ENCODE assay signal across 31 cellular contexts in genomic region chr11:36480833-36481232, GRCh38.
"Had no signal": no experiment of that assay in that cellular context is flagged by ENCODE, and none has a peak within 500 bp of the region (broad histone marks: within the 10 kb centered on the region; RNA-seq: fewer than 3 reads in every experiment).

No MANE protein-coding gene starts in this region.

- ATAC-seq: naive thymus-derived CD8-positive, alpha-beta T cell; natural killer cell treated with Interleukin-12 subunit alpha and Interleukin-12 subunit beta and Interleukin-15 and Interleukin-18, amount 100 ng/mL, for 72 hours; pancreas; right cardiac atrium; sciatic nerve; stimulated activated memory B cell treated with anti-CD40 and anti-IgM and Interleukin-4, amounts not matched to agents 10 μg/mL and 1 μg/mL and 100 μg/mL, for 72 hours; stimulated activated naive CD8-positive, alpha-beta T cell treated with anti-CD3 and anti-CD28 coated beads, Interleukin-15, amount 100 ng/mL, for 72 hours; stimulated activated naive CD8-positive, alpha-beta T cell treated with anti-CD3 and anti-CD28 coated beads, Interleukin-15, Interleukin-2, amounts not matched to agents 100 U/mL and 50 U/mL, for 24 hours; upper lobe of right lung had no signal

- H3K4me1 ChIP-seq: pancreas, prostate gland, tibial artery, upper lobe of right lung, uterus had no signal

- H3K36me3 Mint-ChIP-seq: natural killer cell treated with Interleukin-12 subunit alpha and Interleukin-12 subunit beta and Interleukin-15 and Interleukin-18, amount 100 ng/mL, for 72 hours had no signal

- H3K27ac Mint-ChIP-seq: naive thymus-derived CD8-positive, alpha-beta T cell; nephron progenitor cell; stimulated activated memory B cell treated with anti-CD40 and anti-IgM and Interleukin-4, amounts not matched to agents 10 μg/mL and 1 μg/mL and 100 μg/mL, for 72 hours; stimulated activated naive CD8-positive, alpha-beta T cell treated with anti-CD3 and anti-CD28 coated beads, Interleukin-15, amount 100 ng/mL, for 72 hours; type B pancreatic cell had no signal

- H3K9me3 Mint-ChIP-seq: natural killer cell treated with Interleukin-12 subunit alpha and Interleukin-12 subunit beta and Interleukin-15 and Interleukin-18, amount 100 ng/mL, for 72 hours; neural crest cell; stimulated activated memory B cell treated with anti-CD40 and anti-IgM and Interleukin-4, amounts not matched to agents 10 μg/mL and 1 μg/mL and 100 μg/mL, for 72 hours; stimulated activated naive CD8-positive, alpha-beta T cell treated with anti-CD3 and anti-CD28 coated beads, Interleukin-15, amount 100 ng/mL, for 72 hours; type B pancreatic cell had no signal

- H3K4me2 ChIP-seq: smooth muscle cell had no signal

- DNase-seq: naive thymus-derived CD8-positive, alpha-beta T cell; nephron progenitor cell; nucleus accumbens; pancreas; retina; right cardiac atrium; spleen; stimulated activated CD4-positive, alpha-beta T cell treated with anti-CD3 and anti-CD28 coated beads, Interleukin-12 subunit alpha, Interleukin-12 subunit beta, amount 100 ng/mL, for 4 hours; stimulated activated CD4-positive, alpha-beta T cell treated with anti-CD3 and anti-CD28 coated beads, Interleukin-1b, Interleukin-23, amount 100 ng/mL, for 48 hours; stimulated activated CD4-positive, alpha-beta T cell treated with anti-CD3 and anti-CD28 coated beads, Interleukin-4, amount 100 ng/mL, for 1 hour; stimulated activated CD4-positive, alpha-beta T cell treated with anti-CD3 and anti-CD28 coated beads, Interleukin-4, amount 100 ng/mL, for 4 hours; stimulated activated CD8-positive, alpha-beta memory T cell treated with anti-CD3 and anti-CD28 coated beads, Interleukin-4, amount 100 ng/mL, for 48 hours; stimulated activated naive CD4-positive, alpha-beta T cell; stimulated activated naive CD8-positive, alpha-beta T cell treated with anti-CD3 and anti-CD28 coated beads, Interleukin-15, amount 100 ng/mL, for 72 hours; stimulated activated naive CD8-positive, alpha-beta T cell treated with anti-CD3 and anti-CD28 coated beads, Interleukin-15, Interleukin-2, amounts not matched to agents 100 U/mL and 50 U/mL, for 24 hours; substantia nigra; testis; tibial artery; transverse colon; upper lobe of right lung; uterus had no signal

- H3K27me3 ChIP-seq: neutrophil, pancreas, spleen, suprapubic skin, testis, tibial artery, transverse colon, upper lobe of right lung, uterus had no signal

- H3K4me3 Mint-ChIP-seq: naive thymus-derived CD8-positive, alpha-beta T cell; natural killer cell treated with Interleukin-12 subunit alpha and Interleukin-12 subunit beta and Interleukin-15 and Interleukin-18, amount 100 ng/mL, for 72 hours; nephron progenitor cell; neural crest cell; stimulated activated memory B cell treated with anti-CD40 and anti-IgM and Interleukin-4, amounts not matched to agents 10 μg/mL and 1 μg/mL and 100 μg/mL, for 72 hours; stimulated activated naive CD8-positive, alpha-beta T cell treated with anti-CD3 and anti-CD28 coated beads, Interleukin-15, amount 100 ng/mL, for 72 hours; type B pancreatic cell had no signal

- H3K4me3 ChIP-seq: pancreas, prostate gland, skin epidermis, smooth muscle cell, spleen, suprapubic skin, testis, tibial artery, transverse colon, upper lobe of right lung, uterus had no signal

- H3K27me3 Mint-ChIP-seq: naive thymus-derived CD8-positive, alpha-beta T cell; natural killer cell treated with Interleukin-12 subunit alpha and Interleukin-12 subunit beta and Interleukin-15 and Interleukin-18, amount 100 ng/mL, for 72 hours; stimulated activated memory B cell treated with anti-CD40 and anti-IgM and Interleukin-4, amounts not matched to agents 10 μg/mL and 1 μg/mL and 100 μg/mL, for 72 hours; stimulated activated naive CD8-positive, alpha-beta T cell treated with anti-CD3 and anti-CD28 coated beads, Interleukin-15, amount 100 ng/mL, for 72 hours; type B pancreatic cell had no signal

- H3K36me3 ChIP-seq: prostate gland, uterus had no signal

- H3K4me1 Mint-ChIP-seq: stimulated activated memory B cell treated with anti-CD40 and anti-IgM and Interleukin-4, amounts not matched to agents 10 μg/mL and 1 μg/mL and 100 μg/mL, for 72 hours had no signal

- H3K9me3 ChIP-seq: neutrophil, pancreas, prostate gland, spleen, suprapubic skin, testis, tibial artery, transverse colon, upper lobe of right lung, uterus had no signal

- H3K27ac ChIP-seq: neutrophil, pancreas, prostate gland, skin epidermis, spleen, suprapubic skin, tibial artery, transverse colon, upper lobe of right lung, uterus had no signal
